Comparison of ENCODE assay signal across 8 cellular contexts in the genomic region with DNA sequence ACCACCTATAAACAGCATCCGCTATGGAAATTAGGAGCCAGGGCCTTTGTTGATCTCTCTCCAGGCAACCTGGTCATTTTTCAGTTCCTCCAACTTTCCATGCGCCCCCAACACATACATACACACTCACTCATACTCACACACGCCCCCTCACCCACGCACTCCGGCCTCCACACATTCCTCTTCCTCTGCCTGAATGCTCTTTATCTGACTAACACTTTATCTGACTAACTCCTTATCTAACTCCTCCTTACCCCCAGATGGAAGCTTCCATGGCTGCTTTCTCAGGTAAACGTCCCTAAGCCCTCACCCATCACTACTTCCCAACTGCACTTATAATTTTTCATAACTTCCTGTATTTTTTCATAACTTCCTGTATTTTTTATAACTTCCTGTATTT. TPM values are rescaled to one million over a fixed set of nuclear protein-coding genes. Genes with fewer than 3 reads are reported as not detected.
DNase-seq lines count a peak whose midpoint lies in the region; ATAC-seq and TF ChIP-seq lines count a peak whose summit lies in the region.
"Had no signal": no experiment of that assay in that cellular context is flagged by ENCODE, and none has a peak within 500 bp of the region (broad histone marks: within the 10 kb centered on the region; RNA-seq: fewer than 3 reads in every experiment).

No MANE protein-coding gene starts in this region.

- no peak for TF ChIP-seq CTCF in GM13977 (IDR thresholded peaks at IDR 0.05; ENCODE audit: extremely low read depth, insufficient read depth, missing control alignments)

- POLR2A ChIA-PET in activated CD4-positive, alpha-beta T cell treated with anti-CD3 and anti-CD28 coated beads, Interleukin-2, amount 10 ng/mL, durations not matched to agents 7 days and 5 days (lab: Charles Lee), result no interaction called here

- DNase-seq in LHCN-M2 (ENCODE audit: low read depth) (peak; percentile 37), fibroblast of peridontal ligament (ENCODE audit: extremely low read depth) (peak; percentile 39), SK-N-DZ (ENCODE audit: low spot score) (no peak), GM13977 (ENCODE audit: low spot score) (no peak)
- DNase-seq in activated CD4-positive, alpha-beta T cell treated with anti-CD3 and anti-CD28 coated beads, Interleukin-2, amount 10 ng/mL, durations not matched to agents 7 days and 5 days, result no peak
- no peak for DNase-seq in stimulated activated effector memory CD8-positive, alpha-beta T cell treated with anti-CD3 and anti-CD28 coated beads, Interleukin-12 subunit alpha, Interleukin-12 subunit beta, amount 100 ng/mL, for 72 hours (ENCODE audit: low spot score in 2 of 2)
- no peak for DNase-seq in central memory CD4-positive, alpha-beta T cell

- H3K27me3 Mint-ChIP-seq in activated CD4-positive, alpha-beta T cell treated with anti-CD3 and anti-CD28 coated beads, Interleukin-2, amount 10 ng/mL, durations not matched to agents 7 days and 5 days, result no peaks in the 10 kb centered on the region

- peak; percentile 78 for ATAC-seq in stimulated activated effector memory CD8-positive, alpha-beta T cell treated with anti-CD3 and anti-CD28 coated beads, Interleukin-12 subunit alpha, Interleukin-12 subunit beta, amount 100 ng/mL, for 72 hours
- ATAC-seq: heart left ventricle had no signal

- H3K27ac Mint-ChIP-seq in activated CD4-positive, alpha-beta T cell treated with anti-CD3 and anti-CD28 coated beads, Interleukin-2, amount 10 ng/mL, durations not matched to agents 7 days and 5 days, result peak overlapping the region; percentile 89
- peak overlapping the region; percentile 90 for H3K27ac Mint-ChIP-seq in stimulated activated effector memory CD8-positive, alpha-beta T cell treated with anti-CD3 and anti-CD28 coated beads, Interleukin-12 subunit alpha, Interleukin-12 subunit beta, amount 100 ng/mL, for 72 hours

- H3K9me3 Mint-ChIP-seq in activated CD4-positive, alpha-beta T cell treated with anti-CD3 and anti-CD28 coated beads, Interleukin-2, amount 10 ng/mL, durations not matched to agents 7 days and 5 days, result peaks cover 2% of the 10 kb centered on the region
- H3K9me3 Mint-ChIP-seq in stimulated activated effector memory CD8-positive, alpha-beta T cell treated with anti-CD3 and anti-CD28 coated beads, Interleukin-12 subunit alpha, Interleukin-12 subunit beta, amount 100 ng/mL, for 72 hours, result no peaks in the 10 kb centered on the region

- H3K4me1 Mint-ChIP-seq in activated CD4-positive, alpha-beta T cell treated with anti-CD3 and anti-CD28 coated beads, Interleukin-2, amount 10 ng/mL, durations not matched to agents 7 days and 5 days, result peaks cover 34% of the 10 kb centered on the region
- peaks cover 66% of the 10 kb centered on the region for H3K4me1 Mint-ChIP-seq in stimulated activated effector memory CD8-positive, alpha-beta T cell treated with anti-CD3 and anti-CD28 coated beads, Interleukin-12 subunit alpha, Interleukin-12 subunit beta, amount 100 ng/mL, for 72 hours

- H3K4me3 Mint-ChIP-seq in activated CD4-positive, alpha-beta T cell treated with anti-CD3 and anti-CD28 coated beads, Interleukin-2, amount 10 ng/mL, durations not matched to agents 7 days and 5 days, result peak overlapping the region; percentile 40
- H3K4me3 Mint-ChIP-seq in stimulated activated effector memory CD8-positive, alpha-beta T cell treated with anti-CD3 and anti-CD28 coated beads, Interleukin-12 subunit alpha, Interleukin-12 subunit beta, amount 100 ng/mL, for 72 hours, result peak overlapping the region; percentile 54

- in situ Hi-C loops in GM13977 (cut with MboI; ENCODE audit: low pct_unique_long_range_greater_than_20kb, low sequenced_read_pairs, unreplicated experiment), result no loop called here

- CTCF ChIA-PET in activated CD4-positive, alpha-beta T cell treated with anti-CD3 and anti-CD28 coated beads, Interleukin-2, amount 10 ng/mL, durations not matched to agents 7 days and 5 days (lab: Charles Lee), result interaction anchor here (1.1 to 1.4 kb wide), 4 partner anchors 8 to 57 kb away, joined by 3 to 5 read pairs (median 3); no protein-coding TSS in a partner anchor

- H3K36me3 Mint-ChIP-seq in activated CD4-positive, alpha-beta T cell treated with anti-CD3 and anti-CD28 coated beads, Interleukin-2, amount 10 ng/mL, durations not matched to agents 7 days and 5 days (ENCODE audit: low read depth), result peaks cover 28% of the 10 kb centered on the region
- peaks cover 15% of the 10 kb centered on the region for H3K36me3 Mint-ChIP-seq in stimulated activated effector memory CD8-positive, alpha-beta T cell treated with anti-CD3 and anti-CD28 coated beads, Interleukin-12 subunit alpha, Interleukin-12 subunit beta, amount 100 ng/mL, for 72 hours

RNA-seq across cellular contexts. Expression of a gene that starts 17.4 kb away (rescaled TPM):
- 1.2 and 3.8 TPM in 2 replicates for total RNA-seq in LHCN-M2 (2014; rRNA removed)
- polyA plus RNA-seq in LHCN-M2 (2012), result 0.96 TPM
- 1 to 10 TPM; 8.6 to 9.0 TPM for total RNA-seq in activated CD4-positive, alpha-beta T cell treated with anti-CD3 and anti-CD28 coated beads, Interleukin-2, amount 10 ng/mL, durations not matched to agents 7 days and 5 days
- not detected in 2 replicates for polyA plus RNA-seq in SK-N-DZ (2014; cell fraction: cytosol; rRNA removed)
- not detected in 2 replicates for polyA plus RNA-seq in SK-N-DZ (2014; cell fraction: nucleus; rRNA removed)

RNA-seq across cellular contexts. Expression of a gene that starts 37.1 kb away (rescaled TPM):
- total RNA-seq in LHCN-M2 (2014; rRNA removed), result 46.5 and 54.4 TPM in 2 replicates
- polyA plus RNA-seq in LHCN-M2 (2012), result 28.4 TPM
- 10 to 100 TPM; 61.8 to 62.4 TPM for total RNA-seq in activated CD4-positive, alpha-beta T cell treated with anti-CD3 and anti-CD28 coated beads, Interleukin-2, amount 10 ng/mL, durations not matched to agents 7 days and 5 days
- 68.8 and 79.9 TPM in 2 replicates for polyA plus RNA-seq in SK-N-DZ (2014; cell fraction: cytosol; rRNA removed)
- 55.4 and 75.0 TPM in 2 replicates for polyA plus RNA-seq in SK-N-DZ (2014; cell fraction: nucleus; rRNA removed)

RNA-seq across cellular contexts. Expression of a gene that starts 37.5 kb away (rescaled TPM):
- 117 and 130 TPM in 2 replicates for total RNA-seq in LHCN-M2 (2014; rRNA removed)
- 37.3 TPM for polyA plus RNA-seq in LHCN-M2 (2012)
- 10 to 100 TPM; 73.6 to 83.0 TPM for total RNA-seq in activated CD4-positive, alpha-beta T cell treated with anti-CD3 and anti-CD28 coated beads, Interleukin-2, amount 10 ng/mL, durations not matched to agents 7 days and 5 days
- 157 and 162 TPM in 2 replicates for polyA plus RNA-seq in SK-N-DZ (2014; cell fraction: cytosol; rRNA removed)
- 74.6 and 82.9 TPM in 2 replicates for polyA plus RNA-seq in SK-N-DZ (2014; cell fraction: nucleus; rRNA removed)

RNA-seq across cellular contexts. Expression of a gene that starts 38.9 kb away (rescaled TPM):
- 77.2 and 81.4 TPM in 2 replicates for total RNA-seq in LHCN-M2 (2014; rRNA removed)
- 123 TPM for polyA plus RNA-seq in LHCN-M2 (2012)
- total RNA-seq in activated CD4-positive, alpha-beta T cell treated with anti-CD3 and anti-CD28 coated beads, Interleukin-2, amount 10 ng/mL, durations not matched to agents 7 days and 5 days, result 100 to 1,000 TPM; 106 to 107 TPM
- 98.7 and 103 TPM in 2 replicates for polyA plus RNA-seq in SK-N-DZ (2014; cell fraction: cytosol; rRNA removed)
- 79.5 and 107 TPM in 2 replicates for polyA plus RNA-seq in SK-N-DZ (2014; cell fraction: nucleus; rRNA removed)

Comparison
In these comparisons a context has a peak if more than half of its experiments do, and no peak if none do; other contexts are left out.
1. DNase-seq: peak in LHCN-M2 (single experiment) and fibroblast of peridontal ligament (single experiment); none in activated CD4-positive, alpha-beta T cell treated with anti-CD3 and anti-CD28 coated beads, Interleukin-2, amount 10 ng/mL, durations not matched to agents 7 days and 5 days (single experiment), stimulated activated effector memory CD8-positive, alpha-beta T cell treated with anti-CD3 and anti-CD28 coated beads, Interleukin-12 subunit alpha, Interleukin-12 subunit beta, amount 100 ng/mL, for 72 hours (0 of 2), central memory CD4-positive, alpha-beta T cell (single experiment), SK-N-DZ (single experiment) and GM13977 (single experiment).